Comparison of ENCODE assay signal across 9 cellular contexts in genomic region chr11:35615911-35616900, GRCh38. TPM values are rescaled to one million over a fixed set of nuclear protein-coding genes. Genes with fewer than 3 reads are reported as not detected.
A peak's percentile ranks its signal among the peaks of the same experiment; 100 is the strongest.
DNase-seq lines count a peak whose midpoint lies in the region; ATAC-seq, FAIRE-seq and TF ChIP-seq lines count a peak whose summit lies in the region.
"Had no signal": no experiment of that assay in that cellular context is flagged by ENCODE, and none has a peak within 500 bp of the region (broad histone marks: within the 10 kb centered on the region; RNA-seq: fewer than 3 reads in every experiment).

No MANE protein-coding gene starts in this region.

- no peak overlapping the region for H3K9ac ChIP-seq in PC-3 (ENCODE audit: low read length)

- POLR2A ChIA-PET in PC-3 (lab: Charles Lee; ENCODE audit: unreplicated experiment) = interaction anchor here (0.6 to 0.7 kb wide), 2 partner anchors 126 to 362 kb away, joined by 3 read pairs; no protein-coding TSS in a partner anchor

- H3K9me3 ChIP-seq in PC-3 (ENCODE audit: low read length) = no peaks in the 10 kb centered on the region

- peak; percentile 3; the same call in 1 of the 2 replicates for ATAC-seq in PC-3
- ATAC-seq in GM18907 (IDR thresholded peaks at IDR 0.05; ENCODE audit: unreplicated experiment) = no peak

- H3F3A ChIP-seq in PC-3 (ENCODE audit: low read length, unreplicated experiment) = no peaks in the 10 kb centered on the region

- H3K4me1 ChIP-seq in PC-3 (ENCODE audit: insufficient read depth, low read length) = peaks cover 36% of the 10 kb centered on the region

- H3K4me2 ChIP-seq in PC-3 (ENCODE audit: low read length) = peak overlapping the region; percentile 91

- H3K9me3 Mint-ChIP-seq in mesothelial cell of epicardium = no peaks in the 10 kb centered on the region

- H3K36me3 Mint-ChIP-seq in mesothelial cell of epicardium = no peaks in the 10 kb centered on the region
- H3K36me3 Mint-ChIP-seq: activated naive CD8-positive, alpha-beta T cell had no signal

- no peaks in the 10 kb centered on the region for H3K36me3 ChIP-seq in PC-3 (ENCODE audit: low read depth, low read length)

- CTCF ChIA-PET in PC-3 (lab: Charles Lee) = interaction anchor here (0.7 to 2.2 kb wide), 3 partner anchors 128 to 533 kb away, joined by 3 to 11 read pairs (median 4); no protein-coding TSS in a partner anchor

- no peak overlapping the region for H2AFZ ChIP-seq in PC-3 (ENCODE audit: low read length)

- peaks cover 5% of the 10 kb centered on the region for H4K20me1 ChIP-seq in PC-3 (ENCODE audit: low read length)

- in situ Hi-C loops in KBM-7 (cut with MboI; ENCODE audit: low pct_unique_long_range_greater_than_20kb, low sequenced_read_pairs) = loop anchor here (25.0 kb wide), 3 partner anchors 521 to 871 kb away; no protein-coding TSS in a partner anchor

- peak; percentile 78 for FAIRE-seq in colon (lab: Jason Lieb, UNC)

- no peak overlapping the region for H3K4me3 Mint-ChIP-seq in mesothelial cell of epicardium

- peaks cover 3% of the 10 kb centered on the region for H3K27me3 Mint-ChIP-seq in mesothelial cell of epicardium (ENCODE audit: low read depth)

- peaks cover 26% of the 10 kb centered on the region for H3K79me2 ChIP-seq in PC-3 (ENCODE audit: low read length)

- TF ChIP-seq CTCF in PC-3 (conservative IDR thresholded peaks at IDR 0.05; ENCODE audit: low read depth, low read length) (peak; percentile 82), mesothelial cell of epicardium (IDR thresholded peaks at IDR 0.05; ENCODE audit: unreplicated experiment) (peak; percentile 96)

- H3K9me2 ChIP-seq in PC-3 (replicated peaks; ENCODE audit: low read length) = no peaks in the 10 kb centered on the region

- intact Hi-C loops in PC-3 (cut with micrococcal nuclease) = loop anchor here (1.0 to 10.0 kb wide), 12 partner anchors 94 to 651 kb away; partner anchors contain the start of gene LDLRAD3

- DNase-seq in activated CD8-positive, alpha-beta memory T cell treated with anti-CD3 and anti-CD28 coated beads, Interleukin-2, amount 50 U/mL, for 1 hour (ENCODE audit: extremely low read depth) = peak; percentile 4
- DNase-seq in activated CD8-positive, alpha-beta memory T cell treated with anti-CD3 and anti-CD28 coated beads for 24 hours = no peak
- peak; percentile 51 for DNase-seq in KBM-7
- peak; percentile 69 for DNase-seq in PC-3
- no peak for DNase-seq in mesothelial cell of epicardium (ENCODE audit: low spot score in 2 of 2, unreplicated experiment in 2 of 2)
- no peak for DNase-seq in foreskin melanocyte

- H3K27me3 ChIP-seq in PC-3 (ENCODE audit: low read length) = no peaks in the 10 kb centered on the region

- H3K27ac Mint-ChIP-seq in mesothelial cell of epicardium = peak overlapping the region; percentile 50
- H3K27ac Mint-ChIP-seq: activated naive CD8-positive, alpha-beta T cell had no signal

- peaks cover 31% of the 10 kb centered on the region for H3K4me1 Mint-ChIP-seq in mesothelial cell of epicardium

- H3K4me3 ChIP-seq in PC-3 (ENCODE audit: low read length) = no peak overlapping the region

- BruUV-seq in PC-3 (replicated peaks; lab: Mats Ljungman, UMichigan) = no TSS peak

- H3K27ac ChIP-seq in PC-3 (ENCODE audit: low read length) = peak overlapping the region; percentile 93

RNA-seq across cellular contexts. Expression of gene FJX1, which starts 2.1 kb away (rescaled TPM):
- total RNA-seq in PC-3 (2014; rRNA removed) (71.4 and 97.1 TPM in 2 replicates), mesothelial cell of epicardium (70.7 to 73.1 TPM (median 72.8 TPM) in 3 replicates)

RNA-seq across cellular contexts. Expression of gene TRIM44, which starts 46.4 kb away (rescaled TPM):
- total RNA-seq in PC-3 (2014; rRNA removed) (14.0 TPM in 2 replicates), mesothelial cell of epicardium (81.2 to 88.2 TPM (median 86.6 TPM) in 3 replicates)

Comparison
In these comparisons a context has a peak if more than half of its experiments do, and no peak if none do; other contexts are left out.
1. DNase-seq: peak in activated CD8-positive, alpha-beta memory T cell treated with anti-CD3 and anti-CD28 coated beads, Interleukin-2, amount 50 U/mL, for 1 hour (single experiment), KBM-7 (single experiment) and PC-3 (single experiment); none in activated CD8-positive, alpha-beta memory T cell treated with anti-CD3 and anti-CD28 coated beads for 24 hours (single experiment), mesothelial cell of epicardium (0 of 2) and foreskin melanocyte (single experiment).